In genomic region chr2:20240291-20240690, GRCh38 we compare ENCODE assay signal across 1 cellular context. TPM values are rescaled to one million over a fixed set of nuclear protein-coding genes. Genes with fewer than 3 reads are reported as not detected.
"Had no signal": no experiment of that assay in that cellular context is flagged by ENCODE, and none has a peak within 500 bp of the region (broad histone marks: within the 10 kb centered on the region; RNA-seq: fewer than 3 reads in every experiment).

No MANE protein-coding gene starts in this region.

RNA-seq across cellular contexts. Expression of gene SDC1, which starts 15.4 kb away (rescaled TPM):
- total RNA-seq: T-helper 1 cell treated with Interleukin-12 subunit alpha and Interleukin-12 subunit beta and Interleukin-4 antibody, amounts not matched to agents 30 ng/mL and 1 ng/mL, for 36 hours had no signal
